In the genomic region with DNA sequence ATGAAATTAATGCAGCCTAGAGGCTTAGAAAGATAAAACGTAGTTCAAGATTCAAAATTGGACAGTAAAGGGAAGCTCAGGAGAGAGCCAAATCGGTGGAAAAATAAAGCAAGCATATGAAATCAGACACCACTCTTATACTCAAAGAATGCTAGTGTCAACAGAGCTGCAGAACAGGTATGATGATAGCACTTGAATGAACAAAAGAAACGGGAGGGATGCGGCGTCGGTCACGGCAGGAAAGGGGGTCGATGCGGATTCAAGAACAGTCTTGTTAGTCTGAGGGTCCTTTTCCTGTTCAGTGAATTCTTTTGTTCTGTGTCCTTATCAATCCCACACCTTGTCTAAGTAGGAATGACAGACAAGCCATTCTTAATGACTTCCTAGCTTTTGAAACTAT, we compare ENCODE assay signal across 15 cellular contexts.
DNase-seq lines count a peak whose midpoint lies in the region; ATAC-seq and TF ChIP-seq lines count a peak whose summit lies in the region.
"Had no signal": no experiment of that assay in that cellular context is flagged by ENCODE, and none has a peak within 500 bp of the region (broad histone marks: within the 10 kb centered on the region; RNA-seq: fewer than 3 reads in every experiment).

No MANE protein-coding gene starts in this region.

- TF ChIP-seq POLR2A in HCT116 (IDR thresholded peaks at IDR 0.05; ENCODE audit: borderline replicate concordance, extremely low read depth, insufficient read depth, insufficient read length) = no peak

- H3K4me3 Mint-ChIP-seq in MCF 10A (ENCODE audit: unreplicated experiment) (no peak overlapping the region), neural progenitor cell (no peak overlapping the region)
- H3K4me3 Mint-ChIP-seq: natural killer cell had no signal

- H3K4me1 Mint-ChIP-seq in MCF 10A (ENCODE audit: insufficient read depth, unreplicated experiment) = peaks cover 18% of the 10 kb centered on the region
- H3K4me1 Mint-ChIP-seq in neural progenitor cell = peaks cover 69% of the 10 kb centered on the region
- H3K4me1 Mint-ChIP-seq: natural killer cell had no signal

- peak overlapping the region; percentile 18 for H3K27ac ChIP-seq in HCT116 (ENCODE audit: low read depth, low read length)
- H3K27ac ChIP-seq in neural progenitor cell = no peak overlapping the region
- H3K27ac ChIP-seq: SJSA1 had no signal

- H2AFZ ChIP-seq in HCT116 (ENCODE audit: low read depth, low read length, poor library complexity, severe bottlenecking) (no peak overlapping the region), neural progenitor cell (replicated peaks) (no peak overlapping the region)

- CTCF ChIA-PET in HCT116 (lab: Charles Lee) (interaction anchor here (1.3 kb wide), 1 partner anchor 37 kb away, joined by 3 read pairs; no protein-coding TSS in a partner anchor), MCF 10A (lab: Yijun Ruan, JAX) (interaction anchor here (0.6 to 1.0 kb wide), 3 partner anchors 10 to 37 kb away, joined by 3 to 4 read pairs (median 4); no protein-coding TSS in a partner anchor)

- no peaks in the 10 kb centered on the region for H3K36me3 ChIP-seq in HCT116 (ENCODE audit: control insufficient read depth in 1 of 2, insufficient read depth in 2 of 2, low read length in 2 of 2)
- no peaks in the 10 kb centered on the region for H3K36me3 ChIP-seq in neural progenitor cell
- H3K36me3 ChIP-seq: BE2C, SJSA1 had no signal

- H3K9ac ChIP-seq in HCT116 (ENCODE audit: low read length) (peak overlapping the region; percentile 35), neural progenitor cell (no peak overlapping the region)

- H3K9me3 Mint-ChIP-seq in MCF 10A (ENCODE audit: unreplicated experiment) (no peaks in the 10 kb centered on the region), neural progenitor cell (no peaks in the 10 kb centered on the region)
- H3K9me3 Mint-ChIP-seq: natural killer cell had no signal

- no peaks in the 10 kb centered on the region for H3K9me3 ChIP-seq in HCT116 (ENCODE audit: control insufficient read depth in 1 of 2, insufficient read depth in 1 of 2, low read depth in 1 of 2, low read length in 2 of 2)
- H3K9me3 ChIP-seq in neural progenitor cell (ENCODE audit: low read depth) = no peaks in the 10 kb centered on the region
- H3K9me3 ChIP-seq: BE2C, SJSA1 had no signal

- peak overlapping the region; percentile 69 for H3K4me2 ChIP-seq in HCT116 (ENCODE audit: low read length)
- peak overlapping the region; percentile 3 for H3K4me2 ChIP-seq in neural progenitor cell

- H3K9me2 ChIP-seq in HCT116 (ENCODE audit: insufficient read depth) = no peaks in the 10 kb centered on the region

- POLR2A ChIA-PET in HCT116 (lab: Charles Lee) (interaction anchor here (1.4 kb wide), 1 partner anchor 45 kb away, joined by 3 read pairs; no protein-coding TSS in a partner anchor), MCF 10A (lab: Yijun Ruan, JAX) (interaction anchor here (0.6 to 0.9 kb wide), 3 partner anchors 19 to 797 kb away, joined by 3 to 5 read pairs (median 3); no protein-coding TSS in a partner anchor)

- no peaks in the 10 kb centered on the region for H3K27me3 ChIP-seq in HCT116 (ENCODE audit: insufficient read depth, low read length)
- H3K27me3 ChIP-seq in neural progenitor cell = no peaks in the 10 kb centered on the region
- H3K27me3 ChIP-seq: BE2C, SJSA1 had no signal

- H4K20me1 ChIP-seq in HCT116 (ENCODE audit: insufficient read depth) (no peaks in the 10 kb centered on the region), neural progenitor cell (ENCODE audit: low read depth) (peaks cover 7% of the 10 kb centered on the region)

- H3K36me3 Mint-ChIP-seq in MCF 10A (ENCODE audit: insufficient read depth, unreplicated experiment) (no peaks in the 10 kb centered on the region), neural progenitor cell (no peaks in the 10 kb centered on the region)
- H3K36me3 Mint-ChIP-seq: natural killer cell had no signal

- BruUV-seq in HCT116 (replicated peaks; lab: Mats Ljungman, UMichigan) (TSS peak; percentile 92), MCF 10A (replicated peaks; lab: Mats Ljungman, UMichigan) (no TSS peak)

- RAD21 ChIA-PET in HCT116 (lab: Charles Lee; ENCODE audit: low non-redundant PET in 1 of 2, low total read pairs in 2 of 2, uncharacterized antibody in 2 of 2, unreplicated experiment in 2 of 2) = no interaction called here

- TF ChIP-seq CTCF in HCT116 (IDR thresholded peaks at IDR 0.05 in 2 of 3, conservative IDR thresholded peaks at IDR 0.05 in 1 of 3; ENCODE audit: borderline replicate concordance in 1 of 3, insufficient read depth in 1 of 3, low read depth in 2 of 3, low read length in 2 of 3) (no peak), MCF 10A (IDR thresholded peaks at IDR 0.05; ENCODE audit: unreplicated experiment) (no peak), neural progenitor cell (IDR thresholded peaks at IDR 0.05) (no peak)

- H3K79me2 ChIP-seq in HCT116 (ENCODE audit: insufficient read depth, low read length) = no peaks in the 10 kb centered on the region
- H3K79me2 ChIP-seq in neural progenitor cell (ENCODE audit: low read depth) = no peaks in the 10 kb centered on the region

- DNase-seq in HCT116 (ENCODE audit: low read depth, low spot score) (no peak), NCI-H2029 treated with DMSO at 0.1 percent for 48 hours (lab: John Stamatoyannopoulos, UW) (peak; percentile 99), MCF 10A (ENCODE audit: unreplicated experiment) (no peak), neural progenitor cell (ENCODE audit: low spot score) (no peak), NCI-H2081 treated with DMSO at 0.1 percent for 48 hours (lab: John Stamatoyannopoulos, UW) (no peak), head of caudate nucleus (no peak), DMS114 treated with DMSO at 0.1 percent for 48 hours (lab: John Stamatoyannopoulos, UW; ENCODE audit: unreplicated experiment) (no peak)
- DNase-seq: activated gamma-delta T cell treated with Interleukin-2 at 50 U/mL for 16 hours; BE2C; effector memory CD4-positive, alpha-beta T cell; natural killer cell; retina had no signal

- H3K4me3 ChIP-seq in HCT116 (replicated peaks in 1 of 2; ENCODE audit: low read depth in 1 of 2, low read length in 2 of 2) = no peak overlapping the region
- no peak overlapping the region for H3K4me3 ChIP-seq in neural progenitor cell
- H3K4me3 ChIP-seq: GM12878, SJSA1 had no signal

- peaks cover 30% of the 10 kb centered on the region for H3F3A ChIP-seq in neural progenitor cell (ENCODE audit: low read depth)

- no peaks in the 10 kb centered on the region for H3K27me3 Mint-ChIP-seq in MCF 10A (ENCODE audit: insufficient read depth, unreplicated experiment)
- peaks cover 2% of the 10 kb centered on the region for H3K27me3 Mint-ChIP-seq in neural progenitor cell (ENCODE audit: insufficient read depth, low read depth)

- ATAC-seq in HCT116 (peak; percentile 7; the same call in 1 of the 2 replicates), HG02798 (IDR thresholded peaks at IDR 0.05; ENCODE audit: poor library complexity, unreplicated experiment) (no peak)
- ATAC-seq: GM12878, natural killer cell had no signal

- H3K4me1 ChIP-seq in HCT116 (ENCODE audit: control insufficient read depth in 1 of 2, insufficient read depth in 2 of 2, low read length in 2 of 2) = peaks cover 19% of the 10 kb centered on the region in 2 experiments
- peaks cover 55% of the 10 kb centered on the region for H3K4me1 ChIP-seq in neural progenitor cell

- H3K27ac Mint-ChIP-seq in MCF 10A (ENCODE audit: low read depth, unreplicated experiment) (peak overlapping the region; percentile 33), neural progenitor cell (no peak overlapping the region)
- H3K27ac Mint-ChIP-seq: natural killer cell had no signal

- intact Hi-C loops in HCT116 (cut with micrococcal nuclease) = no loop called here
- intact Hi-C loops in MCF 10A (cut with micrococcal nuclease) = no loop called here
- intact Hi-C loops in head of caudate nucleus (cut with DNase I) = no loop called here

- no peak for TF ChIP-seq RAD21 in HCT116 (IDR thresholded peaks at IDR 0.05; ENCODE audit: low read depth)

TF ChIP-seq in HCT116, 20 proteins besides CTCF, POLR2A, EP300 and RAD21:
- TF ChIP-seq CEBPB (IDR thresholded peaks at IDR 0.05; ENCODE audit: low read depth) = 0 out of 2 replicates have a peak, but pooled peaks have one; percentile 8
- TF ChIP-seq TCF7L2 (IDR thresholded peaks at IDR 0.05; ENCODE audit: borderline replicate concordance, extremely low read depth, insufficient read depth, insufficient read length) = no peak
